8 cellular contexts compared by ENCODE assay signal in the genomic region with DNA sequence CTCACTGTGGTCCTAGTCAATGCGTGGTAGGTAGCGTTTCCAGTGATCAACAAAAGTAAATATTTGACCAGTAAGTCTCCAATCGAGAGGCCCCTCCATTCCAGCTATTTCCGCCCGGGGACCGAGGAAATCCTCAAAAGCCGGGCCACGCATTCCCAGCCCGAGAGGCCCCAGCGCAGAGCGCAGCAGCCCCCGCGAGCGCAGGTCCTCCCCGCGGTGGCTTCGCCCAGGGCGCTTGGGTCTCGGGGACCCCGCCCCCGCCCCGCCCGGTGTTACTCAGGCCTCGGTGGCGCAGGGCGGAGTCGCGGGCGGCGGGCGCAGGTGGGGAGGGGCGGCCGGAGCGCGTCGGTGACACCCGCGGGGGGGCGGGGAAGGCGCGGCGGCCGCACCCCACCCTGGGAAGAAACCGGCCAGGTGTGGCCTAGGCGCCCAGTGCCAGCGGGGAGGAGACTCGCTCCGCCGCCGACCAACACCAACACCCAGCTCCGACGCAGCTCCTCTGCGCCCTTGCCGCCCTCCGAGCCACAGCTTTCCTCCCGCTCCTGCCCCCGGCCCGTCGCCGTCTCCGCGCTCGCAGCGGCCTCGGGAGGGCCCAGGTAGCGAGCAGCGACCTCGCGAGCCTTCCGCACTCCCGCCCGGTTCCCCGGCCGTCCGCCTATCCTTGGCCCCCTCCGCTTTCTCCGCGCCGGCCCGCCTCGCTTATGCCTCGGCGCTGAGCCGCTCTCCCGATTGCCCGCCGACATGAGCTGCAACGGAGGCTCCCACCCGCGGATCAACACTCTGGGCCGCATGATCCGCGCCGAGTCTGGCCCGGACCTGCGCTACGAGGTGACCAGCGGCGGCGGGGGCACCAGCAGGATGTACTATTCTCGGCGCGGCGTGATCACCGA. TPM values are rescaled to one million over a fixed set of nuclear protein-coding genes. Genes with fewer than 3 reads are reported as not detected.
DNase-seq lines count a peak whose midpoint lies in the region; ATAC-seq and TF ChIP-seq lines count a peak whose summit lies in the region.

A gene with protein sequence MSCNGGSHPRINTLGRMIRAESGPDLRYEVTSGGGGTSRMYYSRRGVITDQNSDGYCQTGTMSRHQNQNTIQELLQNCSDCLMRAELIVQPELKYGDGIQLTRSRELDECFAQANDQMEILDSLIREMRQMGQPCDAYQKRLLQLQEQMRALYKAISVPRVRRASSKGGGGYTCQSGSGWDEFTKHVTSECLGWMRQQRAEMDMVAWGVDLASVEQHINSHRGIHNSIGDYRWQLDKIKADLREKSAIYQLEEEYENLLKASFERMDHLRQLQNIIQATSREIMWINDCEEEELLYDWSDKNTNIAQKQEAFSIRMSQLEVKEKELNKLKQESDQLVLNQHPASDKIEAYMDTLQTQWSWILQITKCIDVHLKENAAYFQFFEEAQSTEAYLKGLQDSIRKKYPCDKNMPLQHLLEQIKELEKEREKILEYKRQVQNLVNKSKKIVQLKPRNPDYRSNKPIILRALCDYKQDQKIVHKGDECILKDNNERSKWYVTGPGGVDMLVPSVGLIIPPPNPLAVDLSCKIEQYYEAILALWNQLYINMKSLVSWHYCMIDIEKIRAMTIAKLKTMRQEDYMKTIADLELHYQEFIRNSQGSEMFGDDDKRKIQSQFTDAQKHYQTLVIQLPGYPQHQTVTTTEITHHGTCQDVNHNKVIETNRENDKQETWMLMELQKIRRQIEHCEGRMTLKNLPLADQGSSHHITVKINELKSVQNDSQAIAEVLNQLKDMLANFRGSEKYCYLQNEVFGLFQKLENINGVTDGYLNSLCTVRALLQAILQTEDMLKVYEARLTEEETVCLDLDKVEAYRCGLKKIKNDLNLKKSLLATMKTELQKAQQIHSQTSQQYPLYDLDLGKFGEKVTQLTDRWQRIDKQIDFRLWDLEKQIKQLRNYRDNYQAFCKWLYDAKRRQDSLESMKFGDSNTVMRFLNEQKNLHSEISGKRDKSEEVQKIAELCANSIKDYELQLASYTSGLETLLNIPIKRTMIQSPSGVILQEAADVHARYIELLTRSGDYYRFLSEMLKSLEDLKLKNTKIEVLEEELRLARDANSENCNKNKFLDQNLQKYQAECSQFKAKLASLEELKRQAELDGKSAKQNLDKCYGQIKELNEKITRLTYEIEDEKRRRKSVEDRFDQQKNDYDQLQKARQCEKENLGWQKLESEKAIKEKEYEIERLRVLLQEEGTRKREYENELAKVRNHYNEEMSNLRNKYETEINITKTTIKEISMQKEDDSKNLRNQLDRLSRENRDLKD (N-terminal part only) (plus strand): TSS at position 497 of the 890 bp plus-strand sequence. CDS start 245 bp downstream, at position 742.

- no peak for TF ChIP-seq CTCF in chondrocyte (IDR thresholded peaks at IDR 0.05)

- H3K36me3 Mint-ChIP-seq in chondrocyte (ENCODE audit: low read depth), result peaks cover 6% of the 10 kb centered on the region

- no peaks in the 10 kb centered on the region for H3K27me3 ChIP-seq in HAP-1 (ENCODE audit: low read depth)

- H3K4me1 ChIP-seq in HAP-1, result peaks cover 22% of the 10 kb centered on the region

- H3K27me3 Mint-ChIP-seq in chondrocyte (ENCODE audit: low read depth), result no peaks in the 10 kb centered on the region

- H3K4me3 ChIP-seq in HAP-1, result peak within 1 kb of the TSS; percentile 78

- peaks cover 65% of the 10 kb centered on the region for H3K4me1 Mint-ChIP-seq in chondrocyte (ENCODE audit: low read depth)

- H3K4me3 Mint-ChIP-seq in chondrocyte (ENCODE audit: unreplicated experiment), result peak within 1 kb of the TSS; percentile 95

- peak; percentile 45 for DNase-seq in AG08396 (ENCODE audit: low spot score)
- DNase-seq in HAP-1 (ENCODE audit: low spot score in 2 of 2), result peak; percentile 41 to 80
- DNase-seq in RKO (ENCODE audit: low spot score), result peak; percentile 19
- DNase-seq in chondrocyte (ENCODE audit: low spot score), result no peak
- DNase-seq in left lobe of liver (ENCODE audit: low spot score), result peak; percentile 93
- DNase-seq in stimulated activated CD8-positive, alpha-beta memory T cell treated with anti-CD3 and anti-CD28 coated beads, Interleukin-12 subunit alpha, Interleukin-12 subunit beta, amount 100 ng/mL, for 4 hours (ENCODE audit: low read depth), result peak; percentile 16
- no peak for DNase-seq in mesenteric fat pad (ENCODE audit: low spot score)
- no peak for DNase-seq in amygdala (lab: John Stamatoyannopoulos, UW)

- H3K36me3 ChIP-seq in HAP-1 (replicated peaks), result no peaks in the 10 kb centered on the region

- peak within 1 kb of the TSS; percentile 91 for H3K27ac Mint-ChIP-seq in chondrocyte (ENCODE audit: unreplicated experiment)

- no peaks in the 10 kb centered on the region for H3K9me3 Mint-ChIP-seq in chondrocyte (ENCODE audit: low read depth)

- no peaks in the 10 kb centered on the region for H3K9me3 ChIP-seq in HAP-1

- in situ Hi-C loops in HAP-1 (cut with MboI; ENCODE audit: low sequenced_read_pairs), result no loop called here

- peak; percentile 82 for ATAC-seq in left lobe of liver

RNA-seq across cellular contexts. Expression of the gene that starts here (rescaled TPM):
- total RNA-seq in chondrocyte (464 to 589 TPM (median 471 TPM) in 3 replicates), left lobe of liver (67.5 TPM), mesenteric fat pad (4.0 TPM)

Comparison
In these comparisons a context has a peak if more than half of its experiments do, and no peak if none do; other contexts are left out.
1. RNA of the gene that starts here (total RNA-seq): 464 to 589 TPM in chondrocyte and 67.5 TPM in left lobe of liver (single experiment); 4.0 TPM in mesenteric fat pad (single experiment); every median in the first group is over 10 times any median in the second.
2. DNase-seq: peak in AG08396 (single experiment), HAP-1 (2 of 2), RKO (single experiment), left lobe of liver (single experiment) and stimulated activated CD8-positive, alpha-beta memory T cell treated with anti-CD3 and anti-CD28 coated beads, Interleukin-12 subunit alpha, Interleukin-12 subunit beta, amount 100 ng/mL, for 4 hours (single experiment); none in chondrocyte (single experiment), mesenteric fat pad (single experiment) and amygdala (0 of 56).